ENCODE assay signal across 1 cellular context in genomic region chr7:102467581-102468415, GRCh38.
TF ChIP-seq lines count a peak whose summit lies in the region.

No MANE protein-coding gene starts in this region.

TF ChIP-seq in K562, 482 proteins besides CTCF, POLR2A, EP300 and RAD21:
- TF ChIP-seq CCAR2 (IDR thresholded peaks at IDR 0.05; ENCODE audit: low read depth, low read length) (no peak), ZFP91 (CRISPR knock-in tag; IDR thresholded peaks at IDR 0.05) (no peak), PCBP1 (IDR thresholded peaks at IDR 0.05; ENCODE audit: low read depth, low read length, poor library complexity, severe bottlenecking) (peak; percentile 33)
